In the genomic region with DNA sequence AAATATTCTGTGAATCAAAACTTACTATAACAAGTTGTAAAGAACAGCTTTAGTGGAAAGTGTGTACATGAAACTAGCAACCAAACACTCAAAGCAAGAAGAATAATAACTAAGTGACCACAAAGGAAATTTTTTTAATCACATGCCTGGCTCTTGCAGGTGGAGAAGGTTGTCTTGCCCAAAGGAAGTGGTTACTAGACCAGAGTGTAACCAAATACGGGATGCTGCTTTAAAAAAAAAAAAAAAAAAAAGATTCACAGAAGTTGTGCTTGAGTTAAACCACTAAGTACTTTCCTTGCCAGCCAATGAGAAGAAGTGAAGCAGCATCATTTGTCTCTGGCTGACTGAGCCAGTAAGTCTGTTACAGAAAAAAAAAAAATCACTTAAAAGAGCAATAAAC, we compare ENCODE assay signal across 7 cellular contexts. TPM values are rescaled to one million over a fixed set of nuclear protein-coding genes. Genes with fewer than 3 reads are reported as not detected.
A peak's percentile ranks its signal among the peaks of the same experiment; 100 is the strongest.
DNase-seq lines count a peak whose midpoint lies in the region; ATAC-seq and TF ChIP-seq lines count a peak whose summit lies in the region.

No MANE protein-coding gene starts in this region.

- H3K27ac ChIP-seq in OCI-LY3 (ENCODE audit: low read length), result peak overlapping the region; percentile 82

- H2AFZ ChIP-seq in OCI-LY3 (ENCODE audit: low read depth, low read length), result no peak overlapping the region

- no peaks in the 10 kb centered on the region for H4K20me1 ChIP-seq in OCI-LY3 (ENCODE audit: insufficient read depth, low read length)

- H3K4me1 ChIP-seq in OCI-LY3 (ENCODE audit: low read length), result peaks cover 53% of the 10 kb centered on the region

- intact Hi-C loops in CD14-positive monocyte (cut with micrococcal nuclease), result no loop called here

- no peaks in the 10 kb centered on the region for H3K9me3 ChIP-seq in OCI-LY3 (ENCODE audit: insufficient read depth, low read length)

- H3K79me2 ChIP-seq in OCI-LY3 (ENCODE audit: low read length), result no peaks in the 10 kb centered on the region

- peaks cover 23% of the 10 kb centered on the region for H3K4me1 Mint-ChIP-seq in CD14-positive monocyte

- peak overlapping the region in 1 of 2 donors; percentile 39 for H3K4me3 Mint-ChIP-seq in CD14-positive monocyte

- H3K9me3 Mint-ChIP-seq in CD14-positive monocyte, result peaks cover 0 to 2% (median 0%) of the 10 kb centered on the region in 7 donors

- DNase-seq in medulla oblongata (ENCODE audit: extremely low spot score), result peak; percentile 4
- DNase-seq in epidermal melanocyte (ENCODE audit: insufficient read length, low spot score), result no peak
- no peak for DNase-seq in GM03348 (ENCODE audit: low spot score)
- DNase-seq in CD14-positive monocyte (ENCODE audit: low spot score), result no peak

- peak overlapping the region; percentile 52 for H3K9ac ChIP-seq in OCI-LY3 (ENCODE audit: low read length)

- H3K4me2 ChIP-seq in OCI-LY3 (ENCODE audit: low read length), result peak overlapping the region; percentile 73

- peak overlapping the region; percentile 60 for H3K4me3 ChIP-seq in OCI-LY3 (ENCODE audit: low read length)

- ATAC-seq in GM18873 (IDR thresholded peaks at IDR 0.05; ENCODE audit: low FRiP score, unreplicated experiment) (peak; percentile 67), HG02588 (IDR thresholded peaks at IDR 0.05; ENCODE audit: unreplicated experiment) (peak; percentile 79)

- no peaks in the 10 kb centered on the region for H3K27me3 ChIP-seq in OCI-LY3 (ENCODE audit: low read depth, low read length)

- H3K27me3 Mint-ChIP-seq in CD14-positive monocyte (ENCODE audit: low read depth in 3 of 3), result peaks cover 0 to 3% (median 1%) of the 10 kb centered on the region in 3 donors

- TF ChIP-seq CTCF in OCI-LY3 (IDR thresholded peaks at IDR 0.05; ENCODE audit: low read depth, low read length) (no peak), CD14-positive monocyte (IDR thresholded peaks at IDR 0.05) (no peak)

- peaks cover 0 to 3% of the 10 kb centered on the region in 2 donors for H3K36me3 Mint-ChIP-seq in CD14-positive monocyte

- no peaks in the 10 kb centered on the region for H3K36me3 ChIP-seq in OCI-LY3 (replicated peaks; ENCODE audit: low read depth, low read length)

- peak overlapping the region in 2 of 7 donors; percentile 33 to 56 for H3K27ac Mint-ChIP-seq in CD14-positive monocyte

RNA-seq across cellular contexts. Expression of gene HLA-DQB1, which starts 19.1 kb away (rescaled TPM):
- 100 to 1,000 TPM; 246 to 638 TPM for polyA plus RNA-seq in CD14-positive monocyte

RNA-seq across cellular contexts. Expression of gene HLA-DQA1, which starts 48.4 kb away (rescaled TPM):
- 100 to 1,000 TPM in 1 of 2 donors, 10 to 100 TPM in 1; 98.1 to 191 TPM for polyA plus RNA-seq in CD14-positive monocyte

RNA-seq across cellular contexts. Expression of gene HLA-DQA2, which starts 55.6 kb away (rescaled TPM):
- polyA plus RNA-seq in CD14-positive monocyte, result 10 to 100 TPM in 1 of 2 donors, under 1 TPM in 1; 0.24 to 15.5 TPM
